ENCODE assay signal across 23 cellular contexts in the genomic region with DNA sequence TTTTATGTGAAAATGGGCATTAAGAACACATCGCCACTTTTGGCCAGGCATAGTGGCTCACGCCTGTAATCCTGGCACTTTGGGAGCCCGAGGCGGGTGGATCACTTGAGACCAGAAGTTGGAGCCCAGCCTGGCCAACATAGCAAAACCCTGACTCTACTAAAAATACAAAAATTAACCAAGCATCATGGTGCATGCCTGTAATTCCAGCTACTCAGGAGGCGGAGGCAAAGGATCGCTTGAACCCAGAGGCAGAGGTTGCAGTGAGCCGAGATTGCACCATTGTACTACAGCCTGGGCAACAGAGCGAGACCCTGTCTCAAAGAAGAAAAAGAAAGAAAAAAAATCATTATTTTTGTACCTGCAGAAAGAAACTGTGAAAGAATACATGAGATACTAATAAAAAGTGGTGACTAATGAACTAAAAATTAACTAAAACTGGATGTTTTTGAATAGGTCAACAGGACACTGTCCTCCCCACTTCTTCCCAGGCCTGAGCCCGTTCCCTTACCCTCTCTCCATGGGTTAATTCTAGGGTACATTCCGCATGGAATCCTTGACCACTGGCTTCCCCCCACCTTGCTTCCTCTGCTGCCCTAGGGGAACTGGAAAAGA. TPM values are rescaled to one million over a fixed set of nuclear protein-coding genes. Genes with fewer than 3 reads are reported as not detected.
DNase-seq lines count a peak whose midpoint lies in the region; ATAC-seq, FAIRE-seq and TF ChIP-seq lines count a peak whose summit lies in the region.
"Had no signal": no experiment of that assay in that cellular context is flagged by ENCODE, and none has a peak within 500 bp of the region (broad histone marks: within the 10 kb centered on the region; RNA-seq: fewer than 3 reads in every experiment).

No MANE protein-coding gene starts in this region.

- POLR2A ChIA-PET in RWPE1 (lab: Yijun Ruan, JAX; ENCODE audit: low non-redundant PET) = no interaction called here

- intact Hi-C loops in heart left ventricle (cut with DNase I) = loop anchor here in 6 of 10 donors (2.0 to 10.0 kb wide), 4 partner anchors 25 to 227 kb away; no protein-coding TSS in a partner anchor
- intact Hi-C loops in Right ventricle myocardium inferior (cut with DNase I) = loop anchor here (2.0 to 10.0 kb wide), 2 partner anchors 59 to 217 kb away; no protein-coding TSS in a partner anchor
- intact Hi-C loops in colonic mucosa (cut with DNase I) = no loop called here
- intact Hi-C loops in kidney (cut with DNase I) = no loop called here
- intact Hi-C loops in thyroid gland (cut with DNase I) = loop anchor here (10.0 kb wide), 2 partner anchors 227 to 397 kb away; no protein-coding TSS in a partner anchor

- H3K9me3 ChIP-seq in heart left ventricle = no peaks in the 10 kb centered on the region
- no peaks in the 10 kb centered on the region for H3K9me3 ChIP-seq in colonic mucosa
- H3K9me3 ChIP-seq in kidney (ENCODE audit: control insufficient read depth in 1 of 2, low read length in 2 of 2) = no peaks in the 10 kb centered on the region
- H3K9me3 ChIP-seq in thyroid gland = no peaks in the 10 kb centered on the region

- DNase-seq in heart left ventricle (no peak), Right ventricle myocardium inferior (ENCODE audit: missing footprints) (no peak), colonic mucosa (peak; percentile 10), kidney (peak; percentile 63), thyroid gland (peak; percentile 83 to 90), RWPE1 (ENCODE audit: low spot score) (no peak), brain microvascular endothelial cell (no peak)
- DNase-seq: activated CD8-positive, alpha-beta T cell treated with anti-CD3 and anti-CD28 coated beads for 36 hours; activated naive CD4-positive, alpha-beta T cell treated with anti-CD3 and anti-CD28 coated beads, Interleukin-2, amount 50 U/mL, for 16 hours; activated T-cell treated with anti-CD3 and anti-CD28 coated beads, Interleukin-2, amount 50 U/mL, for 1 hour; C1 segment of cervical spinal cord; cerebellar nuclear complex; immature natural killer cell; NCI-H1694 treated with DMSO at 0.1 percent for 48 hours; NCI-H2227 treated with DMSO at 0.1 percent for 48 hours; NCI-H748 treated with DMSO at 0.1 percent for 48 hours; retina; stimulated activated CD4-positive, alpha-beta T cell treated with anti-CD3 and anti-CD28 coated beads, Interleukin-15, amount 100 ng/mL, for 24 hours had no signal

- H3K27me3 ChIP-seq in heart left ventricle = no peaks in the 10 kb centered on the region
- no peaks in the 10 kb centered on the region for H3K27me3 ChIP-seq in colonic mucosa
- no peaks in the 10 kb centered on the region for H3K27me3 ChIP-seq in thyroid gland
- H3K27me3 ChIP-seq in brain microvascular endothelial cell (replicated peaks) = no peaks in the 10 kb centered on the region

- H3K27ac ChIP-seq in heart left ventricle = peak overlapping the region in 10 of 12 donors; percentile 15 to 79 (median 68)
- H3K27ac ChIP-seq in colonic mucosa = no peak overlapping the region
- H3K27ac ChIP-seq in kidney (ENCODE audit: low read depth in 2 of 2, low read length in 2 of 2) = no peak overlapping the region
- peak overlapping the region; percentile 82 to 97 (median 83) for H3K27ac ChIP-seq in thyroid gland
- no peak overlapping the region for H3K27ac ChIP-seq in RWPE1
- no peak overlapping the region for H3K27ac ChIP-seq in brain microvascular endothelial cell
- H3K27ac ChIP-seq: SK-N-MC had no signal

- H3K9ac ChIP-seq in colonic mucosa (ENCODE audit: low read depth in 2 of 2, low read length in 2 of 2) (no peak overlapping the region), kidney (ENCODE audit: low read length in 2 of 2) (no peak overlapping the region)

- 74 to 78% (median 75%) methylated on average over 10 of the region's 10 CpGs for WGBS in heart left ventricle, 4 donors
- 48 to 49% methylated on average over 10 of the region's 10 CpGs for WGBS in thyroid gland, 2 donors

- CTCF ChIA-PET in RWPE1 (lab: Yijun Ruan, JAX) = no interaction called here

- TF ChIP-seq POLR2A in heart left ventricle (IDR thresholded peaks at IDR 0.05) (no peak), thyroid gland (IDR thresholded peaks at IDR 0.05) (peak in 1 of 2 donors; percentile 14)

- no peaks in the 10 kb centered on the region for H3K36me3 ChIP-seq in heart left ventricle
- no peaks in the 10 kb centered on the region for H3K36me3 ChIP-seq in colonic mucosa
- H3K36me3 ChIP-seq in kidney (ENCODE audit: control insufficient read depth in 1 of 2, insufficient read depth in 2 of 2, low read length in 2 of 2) = no peaks in the 10 kb centered on the region
- no peaks in the 10 kb centered on the region for H3K36me3 ChIP-seq in thyroid gland
- H3K36me3 ChIP-seq in brain microvascular endothelial cell (replicated peaks) = no peaks in the 10 kb centered on the region

- no peak overlapping the region for H3K4me3 ChIP-seq in heart left ventricle
- no peak overlapping the region for H3K4me3 ChIP-seq in colonic mucosa
- no peak overlapping the region for H3K4me3 ChIP-seq in kidney (ENCODE audit: low read length in 2 of 2)
- no peak overlapping the region for H3K4me3 ChIP-seq in thyroid gland (replicated peaks in 1 of 3)
- H3K4me3 ChIP-seq in brain microvascular endothelial cell (ENCODE audit: low read depth, low read length) = no peak overlapping the region
- H3K4me3 ChIP-seq: lung, SK-N-MC had no signal

- in situ Hi-C loops in brain microvascular endothelial cell (cut with HindIII; ENCODE audit: low pct_ligation_motif_present, low sequenced_read_pairs) = no loop called here

- ATAC-seq in heart left ventricle (no peak), Right ventricle myocardium inferior (no peak), GM21717 (IDR thresholded peaks at IDR 0.05; ENCODE audit: unreplicated experiment) (no peak)
- ATAC-seq: activated CD8-positive, alpha-beta T cell treated with anti-CD3 and anti-CD28 coated beads for 36 hours had no signal

- H3K4me1 ChIP-seq in heart left ventricle = peaks cover 3 to 33% (median 16%) of the 10 kb centered on the region in 12 donors
- H3K4me1 ChIP-seq in colonic mucosa = peaks cover 9% of the 10 kb centered on the region
- peaks cover 15 to 18% of the 10 kb centered on the region in 2 donors for H3K4me1 ChIP-seq in kidney (ENCODE audit: control insufficient read depth in 1 of 2, insufficient read depth in 1 of 2, low read depth in 1 of 2, low read length in 2 of 2)
- H3K4me1 ChIP-seq in thyroid gland = peaks cover 38 to 67% of the 10 kb centered on the region in 2 donors

- no peak for FAIRE-seq in kidney (lab: Jason Lieb, UNC)
- FAIRE-seq: A204.1, astrocyte had no signal

- TF ChIP-seq CTCF in heart left ventricle (IDR thresholded peaks at IDR 0.05) = no peak
- no peak for TF ChIP-seq CTCF in colonic mucosa (IDR thresholded peaks at IDR 0.05)
- TF ChIP-seq CTCF in kidney (IDR thresholded peaks at IDR 0.05; ENCODE audit: borderline replicate concordance, extremely low read depth, insufficient read depth) = no peak
- no peak for TF ChIP-seq CTCF in thyroid gland (IDR thresholded peaks at IDR 0.05)
- no peak for TF ChIP-seq CTCF in RWPE1 (conservative IDR thresholded peaks at IDR 0.05; ENCODE audit: low read depth)
- no peak for TF ChIP-seq CTCF in brain microvascular endothelial cell (IDR thresholded peaks at IDR 0.05; ENCODE audit: low read depth, low read length, missing control alignments)

RNA-seq across cellular contexts. Expression of a gene that starts 8.3 kb away (rescaled TPM):
- 100 to 1,000 TPM; 136 to 697 (median 199) TPM for total RNA-seq in heart left ventricle
- 100 to 1,000 TPM; 263 to 354 TPM for polyA plus RNA-seq in heart left ventricle
- total RNA-seq in Right ventricle myocardium inferior = 273 TPM
- total RNA-seq in colonic mucosa = 100 to 1,000 TPM; 116 to 130 TPM
- total RNA-seq in kidney = 246 TPM
- polyA plus RNA-seq in kidney (ENCODE audit: insufficient read depth, low read depth, low replicate concordance) = 171 TPM
- 100 to 1,000 TPM; 157 to 391 (median 227) TPM for total RNA-seq in thyroid gland
- total RNA-seq: activated CD8-positive, alpha-beta T cell treated with anti-CD3 and anti-CD28 coated beads for 36 hours had no signal
- polyA plus RNA-seq: immature natural killer cell had no signal

RNA-seq across cellular contexts. Expression of a gene that starts 49.4 kb away (rescaled TPM):
- total RNA-seq in heart left ventricle (under 1 TPM in 5 of 9 donors, not detected in 4; 0.21 to 0.82 (median 0.30) TPM), Right ventricle myocardium inferior (0.49 TPM), colonic mucosa (not detected), kidney (0.35 TPM), thyroid gland (1 to 10 TPM in 2 of 4 donors, under 1 TPM in 2; 0.40 to 5.6 (median 1.3) TPM)
- polyA plus RNA-seq in heart left ventricle (under 1 TPM; 0.24 to 0.50 TPM), kidney (ENCODE audit: insufficient read depth, low read depth, low replicate concordance) (not detected)
- total RNA-seq: activated CD8-positive, alpha-beta T cell treated with anti-CD3 and anti-CD28 coated beads for 36 hours; astrocyte had no signal
- polyA plus RNA-seq: immature natural killer cell had no signal

Comparison
In these comparisons a context has a peak if more than half of its experiments do, and no peak if none do; other contexts are left out.
1. DNase-seq: peak in colonic mucosa (single experiment), kidney (single experiment) and thyroid gland (2 of 2); none in heart left ventricle (0 of 5), Right ventricle myocardium inferior (single experiment), RWPE1 (single experiment) and brain microvascular endothelial cell (single experiment).
2. H3K27ac ChIP-seq: peak in heart left ventricle (10 of 12) and thyroid gland (3 of 3); none in colonic mucosa (single experiment), kidney (0 of 2), RWPE1 (single experiment) and brain microvascular endothelial cell (single experiment).
3. intact Hi-C loops: an anchor here in heart left ventricle (2.0 to 10.0 kb wide), Right ventricle myocardium inferior (2.0 to 10.0 kb wide) and thyroid gland (10.0 kb wide); none called in colonic mucosa and kidney.